Comparison of ENCODE assay signal across 24 cellular contexts in genomic region chr5:68116408-68116807, GRCh38.
DNase-seq lines count a peak whose midpoint lies in the region; ATAC-seq and TF ChIP-seq lines count a peak whose summit lies in the region.
"Had no signal": no experiment of that assay in that cellular context is flagged by ENCODE, and none has a peak within 500 bp of the region (broad histone marks: within the 10 kb centered on the region; RNA-seq: fewer than 3 reads in every experiment).

No MANE protein-coding gene starts in this region.

- H2AFZ ChIP-seq in neuronal stem cell (ENCODE audit: low read length) = peak overlapping the region; percentile 40

- no peak for DNase-seq in left lobe of liver (ENCODE audit: low spot score)
- DNase-seq in right lobe of liver = no peak
- DNase-seq in neuronal stem cell (ENCODE audit: low spot score) = no peak
- no peak for DNase-seq in kidney tubule cell (ENCODE audit: low spot score)
- no peak for DNase-seq in stomach
- DNase-seq in NCI-H2029 treated with DMSO at 0.1 percent for 48 hours (lab: John Stamatoyannopoulos, UW) = no peak
- DNase-seq in heart right ventricle = no peak
- DNase-seq: 8988T; ACHN; AML-193; BE2C; CD4-positive, alpha-beta T cell; CD8-positive, alpha-beta memory T cell; DMS 273 treated with DMSO at 0.1 percent for 48 hours; DMS79; EL; GDM1; GOT3; HFFc6 had no signal

- no peak overlapping the region for H3K4ac ChIP-seq in neuronal stem cell (ENCODE audit: low read length)

- H3K9me3 ChIP-seq in right lobe of liver (no peaks in the 10 kb centered on the region), neuronal stem cell (replicated peaks in 1 of 2; ENCODE audit: control insufficient read depth in 2 of 2, insufficient read depth in 1 of 2, low read depth in 1 of 2, low read length in 2 of 2) (peaks cover 0 to 7% of the 10 kb centered on the region in 2 donors), stomach (no peaks in the 10 kb centered on the region), heart right ventricle (no peaks in the 10 kb centered on the region)
- H3K9me3 ChIP-seq: A549; BE2C; BLaER1 treated with 17β-estradiol and CSF1 and Interleukin-3, amounts not matched to agents 10 nM and 100 nM; HAP-1 had no signal

- H4K8ac ChIP-seq in neuronal stem cell (ENCODE audit: low read depth, low read length) = no peak overlapping the region

- H3K4me2 ChIP-seq in neuronal stem cell (ENCODE audit: insufficient read depth, low read length, poor library complexity, severe bottlenecking) = no peak overlapping the region
- H3K4me2 ChIP-seq: A549; BLaER1 treated with 17β-estradiol and CSF1 and Interleukin-3, amounts not matched to agents 10 nM and 100 nM had no signal

- no peak overlapping the region for H2AK5ac ChIP-seq in neuronal stem cell (ENCODE audit: low read depth, low read length)

- no peak overlapping the region for H2BK5ac ChIP-seq in neuronal stem cell (ENCODE audit: low read length)

- 51% methylated on average over 2 of the region's 2 CpGs for WGBS in right lobe of liver (ENCODE audit: insufficient coverage, low coverage, low lambda C conversion rate, missing lambda C conversion rate)
- WGBS in neuronal stem cell (ENCODE audit: extremely low coverage in 2 of 2, insufficient read length in 2 of 2, insufficient replicate concordance in 1 of 2), 2 donors = no CpG with 5 or more reads among the region's 2 CpGs
- 44 to 74% (median 69%) methylated on average over 2 of the region's 2 CpGs for WGBS in stomach, 5 donors
- 60 to 88% methylated on average over 2 of the region's 2 CpGs for WGBS in heart right ventricle, 2 donors

- no peak overlapping the region for H3K14ac ChIP-seq in neuronal stem cell (ENCODE audit: low read length)

- no peak overlapping the region for H3K23ac ChIP-seq in neuronal stem cell (ENCODE audit: low read depth, low read length, poor library complexity)

- no peak for TF ChIP-seq EP300 in stomach (IDR thresholded peaks at IDR 0.05)

- ATAC-seq in GM21529 (IDR thresholded peaks at IDR 0.05; ENCODE audit: unreplicated experiment) = peak; percentile 7
- peak; percentile 73 for ATAC-seq in left lobe of liver
- ATAC-seq in right lobe of liver = peak; percentile 40 to 76 (median 58)
- no peak for ATAC-seq in heart right ventricle
- ATAC-seq: A549, GM12878 had no signal

- H2BK15ac ChIP-seq in neuronal stem cell (ENCODE audit: low read length) = no peak overlapping the region

- TF ChIP-seq POLR2A in right lobe of liver (IDR thresholded peaks at IDR 0.05) = no peak
- TF ChIP-seq POLR2A in stomach (IDR thresholded peaks at IDR 0.05) = no peak

- no peaks in the 10 kb centered on the region for H3K79me1 ChIP-seq in neuronal stem cell (ENCODE audit: low read depth, low read length)

- H2BK120ac ChIP-seq in neuronal stem cell (ENCODE audit: low read depth, low read length) = no peak overlapping the region

- no peak for TF ChIP-seq CTCF in right lobe of liver (IDR thresholded peaks at IDR 0.05)
- no peak for TF ChIP-seq CTCF in stomach (IDR thresholded peaks at IDR 0.05)
- no peak for TF ChIP-seq CTCF in heart right ventricle (IDR thresholded peaks at IDR 0.05)

- no peak overlapping the region for H3K18ac ChIP-seq in neuronal stem cell (ENCODE audit: low read length)

- no peak overlapping the region for H2BK12ac ChIP-seq in neuronal stem cell (ENCODE audit: low read length)

- intact Hi-C loops in right lobe of liver (cut with DNase I) (no loop called here), stomach (cut with DNase I; ENCODE audit: low total_unique reads) (no loop called here), heart right ventricle (cut with DNase I) (no loop called here)

- H3K27me3 ChIP-seq in right lobe of liver (no peaks in the 10 kb centered on the region), neuronal stem cell (ENCODE audit: control insufficient read depth in 3 of 3, insufficient read depth in 3 of 3, low read depth in 1 of 3, low read length in 3 of 3) (no peaks in the 10 kb centered on the region), stomach (no peaks in the 10 kb centered on the region), heart right ventricle (no peaks in the 10 kb centered on the region)
- H3K27me3 ChIP-seq: BE2C; BLaER1 treated with 17β-estradiol and CSF1 and Interleukin-3, amounts not matched to agents 10 nM and 100 nM had no signal

- H3K4me3 ChIP-seq in right lobe of liver (no peak overlapping the region), neuronal stem cell (ENCODE audit: low read length in 2 of 2) (no peak overlapping the region), stomach (no peak overlapping the region), heart right ventricle (no peak overlapping the region)
- H3K4me3 ChIP-seq: A549; BLaER1 treated with 17β-estradiol and CSF1 and Interleukin-3, amounts not matched to agents 10 nM and 100 nM; GM12878; HAP-1 had no signal

- no peak overlapping the region for H4K91ac ChIP-seq in neuronal stem cell (ENCODE audit: low read depth, low read length, poor library complexity)

- no peak overlapping the region for H3K9ac ChIP-seq in neuronal stem cell (ENCODE audit: low read depth, low read length, poor library complexity)
- H3K9ac ChIP-seq: BLaER1 treated with 17β-estradiol and CSF1 and Interleukin-3, amounts not matched to agents 10 nM and 100 nM had no signal

- no peak overlapping the region for H3K27ac ChIP-seq in right lobe of liver
- H3K27ac ChIP-seq in neuronal stem cell (replicated peaks; ENCODE audit: low read length) = no peak overlapping the region
- H3K27ac ChIP-seq in stomach = no peak overlapping the region
- no peak overlapping the region for H3K27ac ChIP-seq in heart right ventricle
- H3K27ac ChIP-seq: A549; BLaER1 treated with 17β-estradiol and CSF1 and Interleukin-3, amounts not matched to agents 10 nM and 100 nM had no signal

- H3K36me3 ChIP-seq in right lobe of liver (no peaks in the 10 kb centered on the region), neuronal stem cell (replicated peaks in 1 of 2; ENCODE audit: control insufficient read depth in 2 of 2, insufficient read depth in 2 of 2, low read length in 2 of 2) (no peaks in the 10 kb centered on the region), stomach (no peaks in the 10 kb centered on the region), heart right ventricle (no peaks in the 10 kb centered on the region)
- H3K36me3 ChIP-seq: BE2C; BLaER1 treated with 17β-estradiol and CSF1 and Interleukin-3, amounts not matched to agents 10 nM and 100 nM; HAP-1 had no signal

- H3K4me1 ChIP-seq in right lobe of liver (peaks cover 0 to 23% (median 0%) of the 10 kb centered on the region in 4 donors), neuronal stem cell (ENCODE audit: control insufficient read depth in 2 of 2, insufficient read depth in 1 of 2, low read depth in 1 of 2, low read length in 2 of 2) (peaks cover 0 to 7% of the 10 kb centered on the region in 2 donors), stomach (no peaks in the 10 kb centered on the region), heart right ventricle (no peaks in the 10 kb centered on the region)
- H3K4me1 ChIP-seq: A549, BE2C, HAP-1 had no signal

Comparison
In these comparisons a context has a peak if more than half of its experiments do, and no peak if none do; other contexts are left out.
1. ATAC-seq: peak in GM21529 (single experiment), left lobe of liver (single experiment) and right lobe of liver (4 of 4); none in heart right ventricle (0 of 8).